10 cellular contexts compared by ENCODE assay signal in genomic region chr19:15249912-15250634, GRCh38. TPM values are rescaled to one million over a fixed set of nuclear protein-coding genes. Genes with fewer than 3 reads are reported as not detected.
DNase-seq lines count a peak whose midpoint lies in the region; ATAC-seq, FAIRE-seq and TF ChIP-seq lines count a peak whose summit lies in the region.
"Had no signal": no experiment of that assay in that cellular context is flagged by ENCODE, and none has a peak within 500 bp of the region (broad histone marks: within the 10 kb centered on the region; RNA-seq: fewer than 3 reads in every experiment).

No MANE protein-coding gene starts in this region.

- no peak overlapping the region for H3K4ac ChIP-seq in mesendoderm (ENCODE audit: low read depth, low read length)

- peak overlapping the region; percentile 22 for H3K9ac ChIP-seq in mammary epithelial cell (ENCODE audit: insufficient read depth, low read length)
- H3K9ac ChIP-seq in kidney (ENCODE audit: low read length in 2 of 2): peak overlapping the region in 1 of 2 donors; percentile 80
- peak overlapping the region; percentile 76 for H3K9ac ChIP-seq in smooth muscle cell (ENCODE audit: low read depth)
- H3K9ac ChIP-seq in mesendoderm (ENCODE audit: low read length): no peak overlapping the region

- in situ Hi-C loops in mammary epithelial cell (cut with MboI; ENCODE audit: low sequenced_read_pairs in 2 of 2): loop anchor here in 1 of 2 donors (10.0 kb wide), 1 partner anchor 155 kb away; no protein-coding TSS in a partner anchor

- peaks cover 65% of the 10 kb centered on the region for H3K36me3 Mint-ChIP-seq in GM23338 (ENCODE audit: low read depth)

- H2AFZ ChIP-seq in GM23338 (no peak overlapping the region), mammary epithelial cell (ENCODE audit: low read depth, low read length) (no peak overlapping the region), smooth muscle cell (ENCODE audit: low read depth) (no peak overlapping the region)

- no peak for DNase-seq in GM23338 (ENCODE audit: low spot score)
- DNase-seq in mammary epithelial cell: peak; percentile 73
- peak; percentile 92 for DNase-seq in kidney
- peak; percentile 8 for DNase-seq in smooth muscle cell (lab: John Stamatoyannopoulos, UW; ENCODE audit: unreplicated experiment)
- no peak for DNase-seq in mesendoderm
- DNase-seq in DMS114 treated with DMSO at 0.1 percent for 48 hours (lab: John Stamatoyannopoulos, UW; ENCODE audit: unreplicated experiment): no peak
- no peak for DNase-seq in DMS53 treated with DMSO at 0.1 percent for 48 hours (lab: John Stamatoyannopoulos, UW; ENCODE audit: unreplicated experiment)
- DNase-seq: OCI-M1 had no signal

- BruUV-seq in mammary epithelial cell (replicated peaks; lab: Mats Ljungman, UMichigan): no TSS peak

- H3K4me3 ChIP-seq in GM23338 (no peak overlapping the region), mammary epithelial cell (replicated peaks in 1 of 3; ENCODE audit: insufficient read depth in 1 of 3, low read depth in 2 of 3, low read length in 3 of 3) (no peak overlapping the region), kidney (ENCODE audit: low read length in 2 of 2) (no peak overlapping the region), smooth muscle cell (no peak overlapping the region), mesendoderm (ENCODE audit: low read length) (no peak overlapping the region)

- no peak overlapping the region for H2BK15ac ChIP-seq in mesendoderm (replicated peaks; ENCODE audit: low read depth)

- H3K4me3 Mint-ChIP-seq in GM23338: no peak overlapping the region

- no peak for FAIRE-seq in kidney (lab: Jason Lieb, UNC)

- no peaks in the 10 kb centered on the region for H3K9me2 ChIP-seq in GM23338 (ENCODE audit: insufficient read depth)

- H2AK5ac ChIP-seq in mesendoderm (ENCODE audit: low read length): no peak overlapping the region

- no peak overlapping the region for H3K18ac ChIP-seq in mesendoderm (ENCODE audit: low read length)

- TF ChIP-seq CTCF in GM23338 (conservative IDR thresholded peaks at IDR 0.05; ENCODE audit: low read depth in 2 of 2) (no peak), mammary epithelial cell (conservative IDR thresholded peaks at IDR 0.05 in 1 of 2, IDR thresholded peaks at IDR 0.05 in 1 of 2; ENCODE audit: extremely low read depth in 1 of 2, insufficient read depth in 1 of 2, low read depth in 1 of 2, low read length in 2 of 2) (peak in 1 of 2 donors; percentile 30), kidney (IDR thresholded peaks at IDR 0.05; ENCODE audit: borderline replicate concordance, extremely low read depth, insufficient read depth) (no peak), smooth muscle cell (IDR thresholded peaks at IDR 0.05; ENCODE audit: borderline replicate concordance, insufficient read depth, poor library complexity, severe bottlenecking) (no peak)

- no peak overlapping the region for H2BK5ac ChIP-seq in mesendoderm (ENCODE audit: low read length)

- no peak overlapping the region for H4K8ac ChIP-seq in mesendoderm (ENCODE audit: low read depth, low read length)

- H2BK120ac ChIP-seq in mesendoderm (ENCODE audit: low read depth, low read length): no peak overlapping the region

- H3K27ac ChIP-seq in GM23338 (ENCODE audit: low read depth): peak overlapping the region; percentile 72; the same call in 1 of the 2 replicates
- peak overlapping the region; percentile 65 for H3K27ac ChIP-seq in mammary epithelial cell (ENCODE audit: insufficient read depth, low read depth, low read length)
- peak overlapping the region; percentile 92 to 94 for H3K27ac ChIP-seq in kidney (ENCODE audit: low read depth in 2 of 2, low read length in 2 of 2)
- H3K27ac ChIP-seq in smooth muscle cell (ENCODE audit: low read depth): peak overlapping the region; percentile 97
- no peak overlapping the region for H3K27ac ChIP-seq in mesendoderm (ENCODE audit: low read depth, low read length)

- peaks cover 18% of the 10 kb centered on the region for H3K4me1 Mint-ChIP-seq in GM23338

- intact Hi-C loops in mammary epithelial cell (cut with micrococcal nuclease): loop anchor here (1.0 kb wide), 1 partner anchor 73 kb away; no protein-coding TSS in a partner anchor
- intact Hi-C loops in kidney (cut with DNase I): no loop called here

- H3K9me3 ChIP-seq in mammary epithelial cell (replicated peaks; ENCODE audit: insufficient read depth, low read length) (no peaks in the 10 kb centered on the region), kidney (ENCODE audit: control insufficient read depth in 1 of 2, low read length in 2 of 2) (no peaks in the 10 kb centered on the region), smooth muscle cell (replicated peaks; ENCODE audit: low read depth) (no peaks in the 10 kb centered on the region)

- H3K27me3 ChIP-seq in GM23338 (ENCODE audit: insufficient read depth): no peaks in the 10 kb centered on the region
- no peaks in the 10 kb centered on the region for H3K27me3 ChIP-seq in mammary epithelial cell (ENCODE audit: insufficient read depth, low read length)
- H3K27me3 ChIP-seq in smooth muscle cell (ENCODE audit: low read depth): no peaks in the 10 kb centered on the region
- no peaks in the 10 kb centered on the region for H3K27me3 ChIP-seq in mesendoderm (ENCODE audit: insufficient read depth, low read length, poor library complexity)

- H3K79me1 ChIP-seq in mesendoderm (ENCODE audit: low read length): peaks cover 25% of the 10 kb centered on the region

- no peak overlapping the region for H3K23ac ChIP-seq in mesendoderm (ENCODE audit: low read length)

- H3K9me3 Mint-ChIP-seq in GM23338: no peaks in the 10 kb centered on the region; the same call in 2 of the 3 replicates
- H3K9me3 Mint-ChIP-seq: activated naive CD4-positive, alpha-beta T cell treated with anti-CD3 and anti-CD28 coated beads, Interleukin-2, amount 50 U/mL, for 72 hours had no signal

- CTCF ChIA-PET in mammary epithelial cell (lab: Charles Lee; ENCODE audit: low non-redundant PET): interaction anchor here (1.2 kb wide), 1 partner anchor 54 kb away, joined by 11 read pairs; no protein-coding TSS in a partner anchor

- H3K36me3 ChIP-seq in GM23338 (ENCODE audit: insufficient read depth) (peaks cover 18% of the 10 kb centered on the region), mammary epithelial cell (ENCODE audit: insufficient read depth, low read length) (peaks cover 14% of the 10 kb centered on the region), kidney (ENCODE audit: control insufficient read depth in 1 of 2, insufficient read depth in 2 of 2, low read length in 2 of 2) (peaks cover 46 to 51% of the 10 kb centered on the region in 2 donors), smooth muscle cell (ENCODE audit: low read depth) (no peaks in the 10 kb centered on the region), mesendoderm (ENCODE audit: control insufficient read depth, insufficient read depth, low read length) (peaks cover 36% of the 10 kb centered on the region)

- H3F3A ChIP-seq in GM23338 (replicated peaks; ENCODE audit: low read depth): peaks cover 10% of the 10 kb centered on the region
- peaks cover 20% of the 10 kb centered on the region for H3F3A ChIP-seq in smooth muscle cell (ENCODE audit: low read depth)

- H3K79me2 ChIP-seq in GM23338 (replicated peaks; ENCODE audit: insufficient read depth) (peaks cover 27% of the 10 kb centered on the region), mammary epithelial cell (ENCODE audit: insufficient read depth, low read length) (peaks cover 82% of the 10 kb centered on the region), smooth muscle cell (ENCODE audit: low read depth) (peaks cover 40% of the 10 kb centered on the region), mesendoderm (ENCODE audit: control insufficient read depth, insufficient read depth, low read length) (peaks cover 19% of the 10 kb centered on the region)

- peaks cover 16% of the 10 kb centered on the region for H3K27me3 Mint-ChIP-seq in GM23338 (ENCODE audit: insufficient read depth, low read depth, poor library complexity)

- H3K4me1 ChIP-seq in GM23338 (ENCODE audit: insufficient read depth): peaks cover 6% of the 10 kb centered on the region
- H3K4me1 ChIP-seq in mammary epithelial cell (ENCODE audit: insufficient read depth, low read length): peaks cover 42% of the 10 kb centered on the region
- peaks cover 27 to 53% of the 10 kb centered on the region in 2 donors for H3K4me1 ChIP-seq in kidney (ENCODE audit: control insufficient read depth in 1 of 2, insufficient read depth in 1 of 2, low read depth in 1 of 2, low read length in 2 of 2)
- peaks cover 16% of the 10 kb centered on the region for H3K4me1 ChIP-seq in smooth muscle cell (ENCODE audit: low read depth)
- H3K4me1 ChIP-seq in mesendoderm (ENCODE audit: control insufficient read depth, low read depth, low read length): no peaks in the 10 kb centered on the region

- no peak overlapping the region for H3K27ac Mint-ChIP-seq in GM23338

- H3K56ac ChIP-seq in mesendoderm (ENCODE audit: low read length): no peak overlapping the region

- H4K20me1 ChIP-seq in GM23338 (replicated peaks; ENCODE audit: insufficient read depth) (peaks cover 39% of the 10 kb centered on the region), mammary epithelial cell (ENCODE audit: insufficient read depth, low read length) (peaks cover 5% of the 10 kb centered on the region), smooth muscle cell (ENCODE audit: low read depth) (peaks cover 100% of the 10 kb centered on the region)

- H4K5ac ChIP-seq in mesendoderm (ENCODE audit: low read length): no peak overlapping the region

- ATAC-seq in GM23338: no peak
- no peak for ATAC-seq in HG03378 (IDR thresholded peaks at IDR 0.05; ENCODE audit: unreplicated experiment)
- ATAC-seq: activated naive CD4-positive, alpha-beta T cell treated with anti-CD3 and anti-CD28 coated beads, Interleukin-2, amount 50 U/mL, for 72 hours had no signal

- 3% methylated on average over 14 of the region's 15 CpGs for WGBS in mammary epithelial cell (ENCODE audit: low coverage, missing lambda C conversion rate)
- WGBS in smooth muscle cell (ENCODE audit: low lambda C conversion rate): 28% methylated on average over 15 of the region's 15 CpGs
- no CpG with 5 or more reads among the region's 15 CpGs for WGBS in mesendoderm (ENCODE audit: extremely low coverage, insufficient coverage, low lambda C conversion rate)

- H3K4me2 ChIP-seq in GM23338 (no peak overlapping the region), mammary epithelial cell (ENCODE audit: insufficient read depth, low read depth, low read length) (peak overlapping the region; percentile 64), smooth muscle cell (peak overlapping the region; percentile 76), mesendoderm (ENCODE audit: low read length) (no peak overlapping the region)

- dilution Hi-C loops in mammary epithelial cell (cut with HindIII; ENCODE audit: low sequenced_read_pairs): loop anchor here (5.0 kb wide), 1 partner anchor 68 kb away; no protein-coding TSS in a partner anchor

RNA-seq across cellular contexts. Expression of gene EPHX3, which starts 17.8 kb away (rescaled TPM):
- 15.0 and 24.8 TPM in 2 replicates for total RNA-seq in GM23338 (2014; rRNA removed; shearing (Covaris generic))
- polyA plus RNA-seq in GM23338 (2016; fragmentation: Nextera tagmentation; extraction: Ambion mirVana) (19.7 and 19.8 TPM in 2 replicates), mammary epithelial cell (0.06 TPM), kidney (ENCODE audit: insufficient read depth, low read depth, low replicate concordance) (3.5 TPM), smooth muscle cell (3.1 and 10.3 TPM in 2 replicates)
- total RNA-seq in mammary epithelial cell (under 1 TPM; 0.17 to 0.47 TPM), kidney (2.0 TPM), smooth muscle cell (3.6 and 4.0 TPM in 2 replicates)
- polyA minus RNA-seq in mammary epithelial cell: not detected
- 20.0 TPM for polyA plus RNA-seq in mesendoderm (2013, experiment 1 of 2)
- polyA plus RNA-seq in mesendoderm (2013, experiment 2 of 2): 20.1 TPM

RNA-seq across cellular contexts. Expression of gene NOTCH3, which starts 49.3 kb away (rescaled TPM):
- 151 and 172 TPM in 2 replicates for total RNA-seq in GM23338 (2014; rRNA removed; shearing (Covaris generic))
- 24.3 and 25.0 TPM in 2 replicates for polyA plus RNA-seq in GM23338 (2016; fragmentation: Nextera tagmentation; extraction: Ambion mirVana)
- 10 to 100 TPM; 15.1 to 44.7 TPM for total RNA-seq in mammary epithelial cell
- polyA plus RNA-seq in mammary epithelial cell: 7.3 TPM
- 50.0 TPM for polyA minus RNA-seq in mammary epithelial cell
- 92.3 TPM for total RNA-seq in kidney
- polyA plus RNA-seq in kidney (ENCODE audit: insufficient read depth, low read depth, low replicate concordance): 15.1 TPM
- 56.6 and 72.0 TPM in 2 replicates for total RNA-seq in smooth muscle cell
- polyA plus RNA-seq in smooth muscle cell: 92.5 and 122 TPM in 2 replicates
- polyA plus RNA-seq in mesendoderm (2013, experiment 1 of 2): 22.0 TPM
- polyA plus RNA-seq in mesendoderm (2013, experiment 2 of 2): 22.6 TPM

Comparison
In these comparisons a context has a peak if more than half of its experiments do, and no peak if none do; other contexts are left out.
1. DNase-seq: peak in mammary epithelial cell (single experiment), kidney (single experiment) and smooth muscle cell (single experiment); none in GM23338 (single experiment), mesendoderm (single experiment), DMS114 treated with DMSO at 0.1 percent for 48 hours (single experiment) and DMS53 treated with DMSO at 0.1 percent for 48 hours (single experiment).
2. H3K4me2 ChIP-seq: peak in mammary epithelial cell (single experiment) and smooth muscle cell (single experiment); none in GM23338 (single experiment) and mesendoderm (single experiment).